ENCODE assay signal across 2 cellular contexts in the genomic region with DNA sequence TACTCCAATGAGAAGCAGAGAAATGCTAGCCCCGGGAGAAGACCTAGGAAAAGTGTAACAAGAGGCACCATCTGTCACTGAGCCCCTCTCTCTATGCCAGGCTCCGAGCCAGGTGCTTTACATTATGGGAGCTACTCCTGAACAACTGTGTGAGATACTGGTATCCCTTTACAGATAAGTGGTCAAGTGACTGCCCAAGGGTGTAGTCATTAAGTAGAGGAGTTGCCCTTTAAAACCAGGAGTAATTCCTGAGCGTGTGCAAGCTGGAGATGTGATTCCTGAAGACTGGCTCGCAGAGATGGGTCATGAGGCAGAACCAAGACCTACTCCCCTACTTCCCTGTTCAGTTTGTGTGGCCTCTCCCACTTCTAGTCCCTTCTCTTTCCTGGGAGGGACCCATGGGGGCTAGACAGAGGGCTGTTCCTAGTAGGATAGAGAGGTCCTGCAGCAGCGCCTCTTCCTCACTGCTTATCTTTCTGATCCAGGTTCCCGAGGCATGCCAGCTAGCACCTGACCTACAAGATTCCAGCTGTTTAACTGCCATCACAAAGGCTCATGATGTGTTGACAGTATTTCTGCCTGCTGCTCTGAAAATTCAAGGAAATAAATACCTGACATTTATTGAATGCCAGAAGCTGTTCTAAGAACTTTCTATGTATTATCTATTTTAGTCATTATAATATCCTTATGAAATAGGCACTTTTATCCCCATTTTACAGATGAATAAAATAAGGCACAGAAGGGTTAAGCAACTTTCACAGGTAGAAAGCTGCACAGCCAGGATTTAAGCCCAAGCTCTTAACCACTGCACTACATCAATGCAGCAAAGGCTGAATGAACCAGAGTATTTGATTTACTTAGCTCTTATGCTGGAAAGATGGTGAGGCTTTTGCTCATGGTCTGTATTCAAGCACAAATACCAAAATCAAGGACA.
TF ChIP-seq lines count a peak whose summit lies in the region.

No MANE protein-coding gene starts in this region.

TF ChIP-seq in SK-N-SH, 30 proteins besides CTCF, POLR2A, EP300 and RAD21 (continued from another document):
- no peak for TF ChIP-seq RCOR1 (IDR thresholded peaks at IDR 0.05; ENCODE audit: low read length)
- TF ChIP-seq NFIC (IDR thresholded peaks at IDR 0.05; ENCODE audit: borderline replicate concordance): no peak
- TF ChIP-seq, protein P1, sequence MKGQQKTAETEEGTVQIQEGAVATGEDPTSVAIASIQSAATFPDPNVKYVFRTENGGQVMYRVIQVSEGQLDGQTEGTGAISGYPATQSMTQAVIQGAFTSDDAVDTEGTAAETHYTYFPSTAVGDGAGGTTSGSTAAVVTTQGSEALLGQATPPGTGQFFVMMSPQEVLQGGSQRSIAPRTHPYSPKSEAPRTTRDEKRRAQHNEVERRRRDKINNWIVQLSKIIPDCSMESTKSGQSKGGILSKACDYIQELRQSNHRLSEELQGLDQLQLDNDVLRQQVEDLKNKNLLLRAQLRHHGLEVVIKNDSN (IDR thresholded peaks at IDR 0.05; ENCODE audit: borderline replicate concordance, low read depth): no peak
- no peak for TF ChIP-seq SIN3A (IDR thresholded peaks at IDR 0.05; ENCODE audit: borderline replicate concordance, low read depth, low read length)
- no peak for TF ChIP-seq ELF1 (IDR thresholded peaks at IDR 0.05)
- no peak for TF ChIP-seq FOSL2 (IDR thresholded peaks at IDR 0.05; ENCODE audit: borderline replicate concordance, low read depth)
- TF ChIP-seq GATA2 (CRISPR knock-in tag; IDR thresholded peaks at IDR 0.05): no peak
- TF ChIP-seq NRF1 (IDR thresholded peaks at IDR 0.05; ENCODE audit: low read depth, low read length): no peak
- no peak for TF ChIP-seq TAF1 (IDR thresholded peaks at IDR 0.05; ENCODE audit: borderline replicate concordance, low read depth, low read length)
- no peak for TF ChIP-seq TCF12 (IDR thresholded peaks at IDR 0.05)

TF ChIP-seq in SK-N-SH treated with all-trans-retinoic acid at 6 μM for 48 hours, 23 proteins besides CTCF, POLR2A, EP300 and RAD21 (continued from another document):
- TF ChIP-seq, protein P2, sequence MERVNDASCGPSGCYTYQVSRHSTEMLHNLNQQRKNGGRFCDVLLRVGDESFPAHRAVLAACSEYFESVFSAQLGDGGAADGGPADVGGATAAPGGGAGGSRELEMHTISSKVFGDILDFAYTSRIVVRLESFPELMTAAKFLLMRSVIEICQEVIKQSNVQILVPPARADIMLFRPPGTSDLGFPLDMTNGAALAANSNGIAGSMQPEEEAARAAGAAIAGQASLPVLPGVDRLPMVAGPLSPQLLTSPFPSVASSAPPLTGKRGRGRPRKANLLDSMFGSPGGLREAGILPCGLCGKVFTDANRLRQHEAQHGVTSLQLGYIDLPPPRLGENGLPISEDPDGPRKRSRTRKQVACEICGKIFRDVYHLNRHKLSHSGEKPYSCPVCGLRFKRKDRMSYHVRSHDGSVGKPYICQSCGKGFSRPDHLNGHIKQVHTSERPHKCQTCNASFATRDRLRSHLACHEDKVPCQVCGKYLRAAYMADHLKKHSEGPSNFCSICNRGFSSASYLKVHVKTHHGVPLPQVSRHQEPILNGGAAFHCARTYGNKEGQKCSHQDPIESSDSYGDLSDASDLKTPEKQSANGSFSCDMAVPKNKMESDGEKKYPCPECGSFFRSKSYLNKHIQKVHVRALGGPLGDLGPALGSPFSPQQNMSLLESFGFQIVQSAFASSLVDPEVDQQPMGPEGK (CRISPR knock-in tag; IDR thresholded peaks at IDR 0.05; ENCODE audit: borderline replicate concordance): no peak
- TF ChIP-seq ZC3H10 (CRISPR knock-in tag; IDR thresholded peaks at IDR 0.05): no peak
- TF ChIP-seq ZNF565 (CRISPR knock-in tag; conservative IDR thresholded peaks at IDR 0.05; ENCODE audit: low read depth): no peak
- TF ChIP-seq PPARA (CRISPR knock-in tag; IDR thresholded peaks at IDR 0.05; ENCODE audit: borderline replicate concordance): no peak
- TF ChIP-seq, protein P3, sequence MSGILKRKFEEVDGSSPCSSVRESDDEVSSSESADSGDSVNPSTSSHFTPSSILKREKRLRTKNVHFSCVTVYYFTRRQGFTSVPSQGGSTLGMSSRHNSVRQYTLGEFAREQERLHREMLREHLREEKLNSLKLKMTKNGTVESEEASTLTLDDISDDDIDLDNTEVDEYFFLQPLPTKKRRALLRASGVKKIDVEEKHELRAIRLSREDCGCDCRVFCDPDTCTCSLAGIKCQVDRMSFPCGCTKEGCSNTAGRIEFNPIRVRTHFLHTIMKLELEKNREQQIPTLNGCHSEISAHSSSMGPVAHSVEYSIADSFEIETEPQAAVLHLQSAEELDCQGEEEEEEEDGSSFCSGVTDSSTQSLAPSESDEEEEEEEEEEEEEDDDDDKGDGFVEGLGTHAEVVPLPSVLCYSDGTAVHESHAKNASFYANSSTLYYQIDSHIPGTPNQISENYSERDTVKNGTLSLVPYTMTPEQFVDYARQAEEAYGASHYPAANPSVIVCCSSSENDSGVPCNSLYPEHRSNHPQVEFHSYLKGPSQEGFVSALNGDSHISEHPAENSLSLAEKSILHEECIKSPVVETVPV (CRISPR knock-in tag; IDR thresholded peaks at IDR 0.05): no peak
- TF ChIP-seq ESRRG (CRISPR knock-in tag; IDR thresholded peaks at IDR 0.05): no peak
- TF ChIP-seq CSDC2 (CRISPR knock-in tag; IDR thresholded peaks at IDR 0.05): no peak
- no peak for TF ChIP-seq ZFP3 (CRISPR knock-in tag; IDR thresholded peaks at IDR 0.05)
- no peak for TF ChIP-seq SNAI2 (CRISPR knock-in tag; IDR thresholded peaks at IDR 0.05)
- TF ChIP-seq ZNF8 (CRISPR knock-in tag; IDR thresholded peaks at IDR 0.05): no peak
